Comparison of ENCODE assay signal across 22 cellular contexts in genomic region chr19:40377876-40378385, GRCh38. TPM values are rescaled to one million over a fixed set of nuclear protein-coding genes. Genes with fewer than 3 reads are reported as not detected.
"Had no signal": no experiment of that assay in that cellular context is flagged by ENCODE, and none has a peak within 500 bp of the region (broad histone marks: within the 10 kb centered on the region; RNA-seq: fewer than 3 reads in every experiment).

No MANE protein-coding gene starts in this region.

- H3K4me3 ChIP-seq: colonic mucosa, dorsolateral prefrontal cortex, left lung, lung, ovary, prostate gland, testis, uterus had no signal

- H3K27me3 ChIP-seq: colonic mucosa, dorsolateral prefrontal cortex, left lung, ovary, testis, uterus had no signal

- H3K36me3 ChIP-seq: colonic mucosa, ovary, uterus had no signal

- ATAC-seq: activated T-cell treated with anti-CD3 and anti-CD28 coated beads, Interleukin-2, amount 50 U/mL, for 4 hours; left lung had no signal

- H3K4me1 ChIP-seq: colonic mucosa, left lung, prostate gland, uterus had no signal

- H3K9me3 ChIP-seq: colonic mucosa, left lung, ovary, prostate gland, testis, uterus had no signal

- H3K27ac ChIP-seq: colonic mucosa, epithelial cell of prostate, left lung, ovary, prostate gland, testis, uterus had no signal

- DNase-seq: activated B cell treated with CpG ODN at 0.5 μM for 24 hours; activated CD4-positive, alpha-beta T cell treated with anti-CD3 and anti-CD28 coated beads for 4 hours; activated CD4-positive, alpha-beta T cell treated with anti-CD3 and anti-CD28 coated beads, Interleukin-2, amount 50 U/mL, for 48 hours; activated CD8-positive, alpha-beta memory T cell treated with anti-CD3 and anti-CD28 coated beads, Interleukin-2, amount 50 U/mL, for 48 hours; activated naive CD4-positive, alpha-beta T cell; activated naive CD8-positive, alpha-beta T cell treated with anti-CD3 and anti-CD28 coated beads for 36 hours; activated T-cell treated with anti-CD3 and anti-CD28 coated beads, Interleukin-2, amount 50 U/mL, for 4 hours; colonic mucosa; dorsolateral prefrontal cortex; kidney glomerular epithelial cell; left lung; naive thymus-derived CD4-positive, alpha-beta T cell; ovary; stimulated activated CD4-positive, alpha-beta T cell treated with anti-CD3 and anti-CD28 coated beads, Interleukin-4, amount 100 ng/mL, for 1 hour; stimulated activated naive CD4-positive, alpha-beta T cell; T1000; testis; trophoblast cell; uterus had no signal

RNA-seq across cellular contexts. Expression of gene HIPK4, which starts 12.1 kb away (rescaled TPM):
- total RNA-seq: activated naive CD8-positive, alpha-beta T cell treated with anti-CD3 and anti-CD28 coated beads for 36 hours; colonic mucosa had no signal
- polyA plus RNA-seq: naive thymus-derived CD4-positive, alpha-beta T cell had no signal
